8 cellular contexts compared by ENCODE assay signal in the genomic region with DNA sequence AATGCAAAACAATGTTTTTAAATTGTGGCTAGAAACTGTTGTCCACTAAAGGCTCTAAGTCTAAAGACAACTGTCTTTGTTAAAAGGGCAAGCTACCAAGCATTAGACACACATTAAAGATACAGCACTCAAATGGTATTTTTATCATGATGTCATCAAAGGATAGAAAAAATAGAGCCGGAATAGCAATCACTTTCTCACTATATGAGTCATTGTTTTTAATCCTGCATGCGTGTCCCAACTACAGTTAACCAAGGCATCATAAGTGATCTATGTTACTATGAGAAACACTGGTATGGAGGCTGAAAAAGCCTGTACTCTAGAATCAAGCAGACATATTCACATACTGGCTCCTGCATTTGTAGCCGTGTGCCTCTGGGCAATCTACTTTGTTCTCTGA. TPM values are rescaled to one million over a fixed set of nuclear protein-coding genes. Genes with fewer than 3 reads are reported as not detected.
DNase-seq lines count a peak whose midpoint lies in the region; ATAC-seq, FAIRE-seq and TF ChIP-seq lines count a peak whose summit lies in the region.

No MANE protein-coding gene starts in this region.

- TF ChIP-seq POLR2A in H1 (IDR thresholded peaks at IDR 0.05; ENCODE audit: control extremely low read depth in 1 of 2, low read depth in 2 of 2, low read length in 2 of 2) = no peak

- WGBS in H1 (ENCODE audit: extremely low coverage in 1 of 2, insufficient coverage in 1 of 2, insufficient read length in 1 of 2, insufficient replicate concordance in 2 of 2, low coverage in 1 of 2, low lambda C conversion rate in 2 of 2, missing lambda C conversion rate in 1 of 2), 2 experiments = 72% methylated on average over 3 of the region's 3 CpGs; no CpG with 5 or more reads in 1 of the 2 experiments
- 51 to 57% methylated on average over 3 of the region's 3 CpGs for WGBS in pancreas, 2 donors

- H4K20me1 ChIP-seq in DND-41 (ENCODE audit: insufficient read depth, low read length) (no peaks in the 10 kb centered on the region), H1 (replicated peaks in 1 of 2; ENCODE audit: control insufficient read depth in 1 of 2, insufficient read depth in 2 of 2, low read length in 2 of 2) (peaks cover 0 to 2% of the 10 kb centered on the region in 2 experiments)

- peak overlapping the region; percentile 93; the same call in 1 of the 2 replicates for H3K9ac ChIP-seq in DND-41 (ENCODE audit: low read depth, low read length)
- H3K9ac ChIP-seq in H1 (replicated peaks in 1 of 4; ENCODE audit: extremely low read depth in 1 of 4, low read depth in 3 of 4, low read length in 3 of 4) = no peak overlapping the region

- peaks cover 4% of the 10 kb centered on the region; the same call in 1 of the 2 replicates for H3K23me2 ChIP-seq in H1 (ENCODE audit: low read depth, low read length)

- no peak overlapping the region for H2BK12ac ChIP-seq in H1 (ENCODE audit: low read depth, low read length)

- no peak overlapping the region for H3K4ac ChIP-seq in H1 (replicated peaks; ENCODE audit: insufficient read length, low read depth, low read length)

- H4K91ac ChIP-seq in H1 (replicated peaks; ENCODE audit: insufficient read length, low read length) = no peak overlapping the region

- H3K56ac ChIP-seq in H1 (replicated peaks; ENCODE audit: insufficient read length, low read depth, low read length) = no peak overlapping the region

- H3K4me1 ChIP-seq in DND-41 (ENCODE audit: insufficient read depth, low read length) = peaks cover 27% of the 10 kb centered on the region
- H3K4me1 ChIP-seq in H1 (replicated peaks in 1 of 4; ENCODE audit: control insufficient read depth in 3 of 4, insufficient read depth in 4 of 4, low read length in 3 of 4) = peaks cover 3 to 9% (median 6%) of the 10 kb centered on the region in 4 experiments; a peak in 6 of 7 replicates
- H3K4me1 ChIP-seq in pancreas = peaks cover 4 to 38% (median 37%) of the 10 kb centered on the region in 3 donors

- H4K8ac ChIP-seq in H1 (ENCODE audit: extremely low read depth, insufficient read depth, low read length) = no peak overlapping the region

- no peak for TF ChIP-seq RAD21 in H1 (IDR thresholded peaks at IDR 0.05 in 1 of 2, conservative IDR thresholded peaks at IDR 0.05 in 1 of 2; ENCODE audit: low read depth in 2 of 2, low read length in 2 of 2)

- H3K27ac ChIP-seq in DND-41 (ENCODE audit: low read length) (peak overlapping the region; percentile 3; the same call in 1 of the 2 replicates), H1 (ENCODE audit: low read depth, low read length) (no peak overlapping the region; the same call in 1 of the 2 replicates), pancreas (peak overlapping the region in 3 of 4 donors; percentile 96 to 99 (median 97))

- ATAC-seq in DND-41 (ENCODE audit: insufficient read depth, low read depth) = no peak
- peak in 1 of 4 donors; percentile 3 for ATAC-seq in pancreas

- POLR2A ChIA-PET in H1 (lab: Charles Lee; ENCODE audit: partially characterized antibody) = no interaction called here

- H3K23ac ChIP-seq in H1 (ENCODE audit: insufficient read length) = no peak overlapping the region

- H3K4me3 ChIP-seq in DND-41 (ENCODE audit: low read depth in 1 of 2, low read length in 2 of 2) = no peak overlapping the region
- H3K4me3 ChIP-seq in H1 (ENCODE audit: extremely low read depth in 1 of 4, insufficient read depth in 2 of 4, low read depth in 3 of 4, low read length in 4 of 4) = peak overlapping the region in 1 of 4 experiments; percentile 74; a peak in 1 of 8 replicates
- H3K4me3 ChIP-seq in pancreas = peak overlapping the region in 1 of 4 donors; percentile 88

- no peak overlapping the region for H2BK15ac ChIP-seq in H1 (ENCODE audit: low read length)

- FAIRE-seq in H1 (lab: Jason Lieb, UNC) (no peak), pancreas (lab: Jason Lieb, UNC) (no peak)

- CTCF ChIA-PET in H1 (lab: Charles Lee; ENCODE audit: partially characterized antibody) = no interaction called here

- H3K18ac ChIP-seq in H1 (ENCODE audit: extremely low read depth, low read length) = no peak overlapping the region

- intact Hi-C loops in pancreas (cut with DNase I) = no loop called here

- TF ChIP-seq CTCF in DND-41 (IDR thresholded peaks at IDR 0.05; ENCODE audit: borderline replicate concordance, extremely low read depth, low read length, poor library complexity, severe bottlenecking) = no peak
- no peak for TF ChIP-seq CTCF in H1 (IDR thresholded peaks at IDR 0.05; ENCODE audit: control extremely low read depth in 1 of 3, insufficient read depth in 1 of 3, low read depth in 1 of 3, low read length in 3 of 3)
- TF ChIP-seq CTCF in pancreas (IDR thresholded peaks at IDR 0.05) = no peak

- H3K36me3 ChIP-seq in DND-41 (ENCODE audit: insufficient read depth, low read length) (no peaks in the 10 kb centered on the region), H1 (ENCODE audit: control insufficient read depth in 2 of 4, insufficient read depth in 4 of 4, low read length in 3 of 4) (no peaks in the 10 kb centered on the region), pancreas (no peaks in the 10 kb centered on the region)

- H2AFZ ChIP-seq in DND-41 (ENCODE audit: low read depth, low read length) = peak overlapping the region; percentile 90; the same call in 1 of the 2 replicates
- H2AFZ ChIP-seq in H1 (ENCODE audit: low read length) = peak overlapping the region; percentile 61

- no peak overlapping the region for H2AK5ac ChIP-seq in H1 (ENCODE audit: low read depth, low read length)

- in situ Hi-C loops in G401 (cut with HindIII; ENCODE audit: low sequenced_read_pairs) = no loop called here

- peak overlapping the region; percentile 91 for H4K5ac ChIP-seq in H1 (ENCODE audit: insufficient read length, low read depth, low read length)

- H2BK5ac ChIP-seq in H1 (ENCODE audit: low read depth, low read length) = no peak overlapping the region

- no peak overlapping the region for H2BK120ac ChIP-seq in H1 (replicated peaks; ENCODE audit: low read depth, low read length)

- no peak overlapping the region for H3K14ac ChIP-seq in H1 (ENCODE audit: insufficient read length)

- no peaks in the 10 kb centered on the region for H3K9me3 ChIP-seq in DND-41 (ENCODE audit: insufficient read depth, low read length, severe bottlenecking)
- H3K9me3 ChIP-seq in H1 (ENCODE audit: insufficient read depth in 2 of 2, low read depth in 1 of 2, low read length in 1 of 2) = peaks cover 2 to 4% of the 10 kb centered on the region in 2 experiments; a peak in 1 of 4 replicates
- H3K9me3 ChIP-seq in pancreas = no peaks in the 10 kb centered on the region

- H3K4me2 ChIP-seq in DND-41 (ENCODE audit: insufficient read depth, low read length) = peak overlapping the region; percentile 72
- peak overlapping the region; percentile 69 to 77 for H3K4me2 ChIP-seq in H1 (ENCODE audit: insufficient read depth in 1 of 2, low read depth in 2 of 2, low read length in 2 of 2)

- H3K79me2 ChIP-seq in DND-41 (ENCODE audit: insufficient read depth, low read length) (peaks cover 29% of the 10 kb centered on the region), H1 (ENCODE audit: control insufficient read depth in 1 of 2, insufficient read depth in 2 of 2, low read length in 2 of 2) (peaks cover 0 to 24% of the 10 kb centered on the region in 2 experiments; a peak in 3 of 4 replicates)

- no peaks in the 10 kb centered on the region for H3K79me1 ChIP-seq in H1 (ENCODE audit: low read depth, low read length)

- H3K27me3 ChIP-seq in DND-41 (ENCODE audit: insufficient read depth, low read length, poor library complexity) (no peaks in the 10 kb centered on the region), H1 (replicated peaks in 1 of 4; ENCODE audit: control insufficient read depth in 3 of 4, extremely low read depth in 1 of 4, insufficient read depth in 3 of 4, low read length in 3 of 4) (no peaks in the 10 kb centered on the region), pancreas (no peaks in the 10 kb centered on the region)

- no peak overlapping the region for H2BK20ac ChIP-seq in H1 (ENCODE audit: low read length)

- TF ChIP-seq EP300 in H1 (IDR thresholded peaks at IDR 0.05; ENCODE audit: borderline replicate concordance in 1 of 2, low read depth in 2 of 2, low read length in 2 of 2) = no peak

- DNase-seq in DND-41 (no peak), NCI-H446 treated with DMSO at 0.1 percent for 48 hours (lab: John Stamatoyannopoulos, UW) (peak; percentile 58), H1 (ENCODE audit: low read depth in 1 of 2, low spot score in 2 of 2) (no peak), pancreas (no peak), middle frontal gyrus (ENCODE audit: extremely low spot score, low spot score) (no peak), NCI-H510A treated with DMSO at 0.1 percent for 48 hours (lab: John Stamatoyannopoulos, UW) (no peak), G401 (ENCODE audit: low spot score) (no peak), epidermal melanocyte (ENCODE audit: insufficient read length, low spot score) (no peak)

TF ChIP-seq in H1, 55 proteins besides CTCF, POLR2A, EP300 and RAD21:
- TF ChIP-seq SP1 (IDR thresholded peaks at IDR 0.05; ENCODE audit: low read depth, low read length) (no peak), SRF (IDR thresholded peaks at IDR 0.05; ENCODE audit: low read depth, low read length) (no peak), SP4 (IDR thresholded peaks at IDR 0.05; ENCODE audit: low read length) (no peak), SUZ12 (IDR thresholded peaks at IDR 0.05; ENCODE audit: low read length) (no peak), HDAC6 (IDR thresholded peaks at IDR 0.05; ENCODE audit: low read depth, low read length) (no peak), TEAD4 (IDR thresholded peaks at IDR 0.05; ENCODE audit: low read depth, low read length) (no peak), KDM1A (IDR thresholded peaks at IDR 0.05; ENCODE audit: borderline replicate concordance, low read length) (no peak), RFX5 (IDR thresholded peaks at IDR 0.05; ENCODE audit: borderline replicate concordance, low read depth, low read length) (no peak), SIRT6 (IDR thresholded peaks at IDR 0.05; ENCODE audit: low read length) (no peak), FOSL1 (IDR thresholded peaks at IDR 0.05; ENCODE audit: insufficient read depth, low read depth, low read length) (no peak), GTF2F1 (IDR thresholded peaks at IDR 0.05; ENCODE audit: borderline replicate concordance, low read depth, low read length) (no peak)

RNA-seq across cellular contexts. Expression of gene PJA2, which starts 1.9 kb away (rescaled TPM):
- total RNA-seq in H1 (2021; fragmentation: NEBNext Ultra II Directional; extraction: Animal tissue kit (Norgen Biotek cat#: 25700)) = 46.4 and 47.7 TPM in 2 replicates
- polyA plus RNA-seq in H1 (2011; rRNA removed) (9.5 and 15.3 TPM in 2 replicates), pancreas (10 to 100 TPM; 10.4 to 30.9 TPM)
- polyA plus RNA-seq in H1 (2011; cell fraction: cytosol; rRNA removed) = 23.3 TPM
- polyA plus RNA-seq in H1 (2011; cell fraction: nucleus; rRNA removed) = 8.0 TPM
- 15.0 to 29.0 TPM (median 19.2 TPM) in 4 replicates for polyA plus RNA-seq in H1 (2012, experiment 1 of 2)
- polyA plus RNA-seq in H1 (2012, experiment 2 of 2) = 1.9 TPM
- polyA plus RNA-seq in H1 (2013, experiment 1 of 2) = 24.5 TPM
- 25.6 TPM for polyA plus RNA-seq in H1 (2013, experiment 2 of 2)
- polyA minus RNA-seq in H1 (2011; rRNA and poly(A)+ RNA removed) = 45.2 and 57.2 TPM in 2 replicates
- 24.1 TPM for polyA minus RNA-seq in H1 (2011; cell fraction: cytosol; rRNA and poly(A)+ RNA removed)
- polyA minus RNA-seq in H1 (2011; cell fraction: nucleus; rRNA and poly(A)+ RNA removed) = 35.2 TPM
- total RNA-seq in pancreas = 10 to 100 TPM; 25.0 to 49.7 (median 37.5) TPM
- 31.4 and 39.3 TPM in 2 replicates for total RNA-seq in G401 (2014; rRNA removed; shearing (Covaris generic))
